8 cellular contexts compared by ENCODE assay signal in the genomic region with DNA sequence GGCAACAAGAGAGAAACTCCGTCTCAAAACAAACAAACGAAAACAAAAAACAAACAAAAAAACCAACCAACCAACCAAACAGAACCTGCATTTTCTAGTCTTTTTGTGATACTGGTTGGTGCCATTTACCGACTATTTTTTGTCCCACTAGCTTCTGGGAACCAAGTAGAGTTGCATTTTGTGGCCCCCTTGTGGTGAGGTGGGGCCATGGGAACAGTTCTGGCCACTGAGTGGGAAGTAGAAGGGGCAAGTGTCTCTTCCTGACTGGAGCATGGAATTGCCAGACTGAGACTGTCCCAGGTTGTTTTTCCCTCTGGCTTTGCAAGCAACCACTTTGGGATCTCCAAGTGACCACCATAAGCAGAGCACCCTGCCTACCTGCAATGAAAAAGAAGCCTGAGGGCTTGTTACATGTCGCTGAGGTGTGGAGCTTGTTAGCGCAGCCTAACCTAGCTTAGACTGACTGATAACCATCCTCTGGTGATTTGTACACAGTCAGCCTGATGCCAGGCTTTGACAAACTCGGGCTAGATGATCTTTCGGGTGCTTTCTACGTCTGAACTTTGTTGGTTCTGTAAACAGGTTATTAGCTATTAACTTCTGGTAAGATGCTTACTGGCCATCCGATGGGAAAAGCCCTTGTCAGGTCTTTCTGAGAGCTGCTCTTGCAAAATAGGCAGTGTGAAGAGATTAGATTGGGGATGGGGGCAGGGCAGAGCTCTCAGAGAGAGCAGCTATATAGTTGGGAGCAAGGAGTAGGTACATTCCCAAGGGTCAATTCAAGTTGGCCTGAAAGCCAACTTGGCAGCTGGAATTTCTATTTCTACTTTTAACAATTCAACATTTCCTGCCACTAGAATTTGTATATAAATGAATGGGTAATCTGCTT.
DNase-seq lines count a peak whose midpoint lies in the region; ATAC-seq and TF ChIP-seq lines count a peak whose summit lies in the region.

No MANE protein-coding gene starts in this region.

- no peaks in the 10 kb centered on the region for H3K4me1 Mint-ChIP-seq in HFFc6 (ENCODE audit: low read depth)
- H3K4me1 Mint-ChIP-seq in effector memory CD8-positive, alpha-beta T cell (ENCODE audit: low read depth in 2 of 2), result no peaks in the 10 kb centered on the region

- H3K36me3 Mint-ChIP-seq in HFFc6 (ENCODE audit: low read depth), result no peaks in the 10 kb centered on the region
- no peaks in the 10 kb centered on the region for H3K36me3 Mint-ChIP-seq in effector memory CD8-positive, alpha-beta T cell (ENCODE audit: insufficient read depth)

- TF ChIP-seq CTCF in HFFc6 (IDR thresholded peaks at IDR 0.05) (peak; percentile 85), OCI-LY7 (conservative IDR thresholded peaks at IDR 0.05; ENCODE audit: low read length) (peak; percentile 77), psoas muscle (IDR thresholded peaks at IDR 0.05) (peak; percentile 28)

- no peak overlapping the region for H3K27ac Mint-ChIP-seq in HFFc6
- no peak overlapping the region for H3K27ac Mint-ChIP-seq in effector memory CD8-positive, alpha-beta T cell

- H3K36me3 ChIP-seq in OCI-LY7 (ENCODE audit: insufficient read depth, low read length), result no peaks in the 10 kb centered on the region
- H3K36me3 ChIP-seq in psoas muscle (ENCODE audit: insufficient read depth in 1 of 2, low read depth in 1 of 2), result no peaks in the 10 kb centered on the region

- H3K27me3 ChIP-seq in psoas muscle (ENCODE audit: insufficient read depth in 3 of 3, low read length in 2 of 3), result no peaks in the 10 kb centered on the region

- H3K9me3 ChIP-seq in OCI-LY7 (ENCODE audit: low read length) (no peaks in the 10 kb centered on the region), psoas muscle (no peaks in the 10 kb centered on the region)

- DNase-seq in stimulated activated CD4-positive, alpha-beta T cell treated with anti-CD3 and anti-CD28 coated beads, Interleukin-12 subunit alpha, Interleukin-12 subunit beta, amount 100 ng/mL, for 48 hours (ENCODE audit: low read depth in 2 of 3, low spot score in 1 of 3), result peak in 2 of 3 donors; percentile 2 to 5
- no peak for DNase-seq in stimulated activated CD4-positive, alpha-beta T cell treated with anti-CD3 and anti-CD28 coated beads, Interleukin-4, amount 100 ng/mL, for 4 hours
- DNase-seq in HFFc6 (peak; percentile 17), OCI-LY7 (ENCODE audit: low spot score) (peak; percentile 26), psoas muscle (no peak), T1000 (lab: John Stamatoyannopoulos, UW) (no peak), T-helper 9 cell (no peak)
- peak in 2 of 3 experiments; percentile 1 to 2 for DNase-seq in effector memory CD8-positive, alpha-beta T cell

- WGBS in psoas muscle, 3 donors, result 92 to 93% (median 93%) methylated on average over 9 of the region's 9 CpGs

- no peak overlapping the region for H3K4me3 Mint-ChIP-seq in HFFc6
- no peak overlapping the region for H3K4me3 Mint-ChIP-seq in effector memory CD8-positive, alpha-beta T cell

- H4K20me1 ChIP-seq in OCI-LY7 (ENCODE audit: insufficient read depth, low read length), result no peaks in the 10 kb centered on the region

- CTCF ChIA-PET in OCI-LY7 (lab: Charles Lee; ENCODE audit: unreplicated experiment), result no interaction called here

- peak; percentile 39 for ATAC-seq in effector memory CD8-positive, alpha-beta T cell (replicated peaks)
- no peak for ATAC-seq in psoas muscle

- no peaks in the 10 kb centered on the region for H3K4me1 ChIP-seq in OCI-LY7 (ENCODE audit: insufficient read depth, low read length, poor library complexity, severe bottlenecking)
- no peaks in the 10 kb centered on the region for H3K4me1 ChIP-seq in psoas muscle

- H3K9me3 Mint-ChIP-seq in HFFc6, result no peaks in the 10 kb centered on the region
- no peaks in the 10 kb centered on the region for H3K9me3 Mint-ChIP-seq in effector memory CD8-positive, alpha-beta T cell

- intact Hi-C loops in OCI-LY7 (cut with micrococcal nuclease; ENCODE audit: unreplicated experiment), result loop anchor here (1.0 kb wide), 1 partner anchor 232 kb away; no protein-coding TSS in a partner anchor
- intact Hi-C loops in psoas muscle (cut with DNase I), result no loop called here

- H3K4me3 ChIP-seq in OCI-LY7 (ENCODE audit: low read depth, low read length, poor library complexity, severe bottlenecking), result no peak overlapping the region
- H3K4me3 ChIP-seq in psoas muscle, result no peak overlapping the region

- no peak overlapping the region for H2AFZ ChIP-seq in OCI-LY7 (ENCODE audit: low read length)

- BruUV-seq in OCI-LY7 (replicated peaks; lab: Mats Ljungman, UMichigan), result no TSS peak

- no peaks in the 10 kb centered on the region for H3K79me2 ChIP-seq in OCI-LY7 (ENCODE audit: insufficient read depth, low read depth, low read length)

- peaks cover 19% of the 10 kb centered on the region for H3K27me3 Mint-ChIP-seq in HFFc6 (ENCODE audit: insufficient read depth)
- H3K27me3 Mint-ChIP-seq in effector memory CD8-positive, alpha-beta T cell, result peaks cover 52 to 53% of the 10 kb centered on the region in 2 donors

- H3K9me2 ChIP-seq in OCI-LY7 (ENCODE audit: insufficient read depth, low read length), result no peaks in the 10 kb centered on the region

- H3K4me2 ChIP-seq in OCI-LY7 (ENCODE audit: low read length), result no peak overlapping the region

- no peak overlapping the region for H3K27ac ChIP-seq in OCI-LY7 (ENCODE audit: low read depth, low read length, poor library complexity, severe bottlenecking)
- H3K27ac ChIP-seq in psoas muscle, result no peak overlapping the region

- POLR2A ChIA-PET in OCI-LY7 (lab: Charles Lee), result no interaction called here

Comparison
In these comparisons a context has a peak if more than half of its experiments do, and no peak if none do; other contexts are left out.
1. DNase-seq: peak in stimulated activated CD4-positive, alpha-beta T cell treated with anti-CD3 and anti-CD28 coated beads, Interleukin-12 subunit alpha, Interleukin-12 subunit beta, amount 100 ng/mL, for 48 hours (2 of 3), HFFc6 (single experiment), OCI-LY7 (single experiment) and effector memory CD8-positive, alpha-beta T cell (2 of 3); none in stimulated activated CD4-positive, alpha-beta T cell treated with anti-CD3 and anti-CD28 coated beads, Interleukin-4, amount 100 ng/mL, for 4 hours (0 of 2), psoas muscle (0 of 2), T1000 (single experiment) and T-helper 9 cell (single experiment).
2. CTCF ChIP-seq: peak in every context shown above with its lines; median percentile 85 in HFFc6; 77 in OCI-LY7; 28 in psoas muscle.